In the genomic region with DNA sequence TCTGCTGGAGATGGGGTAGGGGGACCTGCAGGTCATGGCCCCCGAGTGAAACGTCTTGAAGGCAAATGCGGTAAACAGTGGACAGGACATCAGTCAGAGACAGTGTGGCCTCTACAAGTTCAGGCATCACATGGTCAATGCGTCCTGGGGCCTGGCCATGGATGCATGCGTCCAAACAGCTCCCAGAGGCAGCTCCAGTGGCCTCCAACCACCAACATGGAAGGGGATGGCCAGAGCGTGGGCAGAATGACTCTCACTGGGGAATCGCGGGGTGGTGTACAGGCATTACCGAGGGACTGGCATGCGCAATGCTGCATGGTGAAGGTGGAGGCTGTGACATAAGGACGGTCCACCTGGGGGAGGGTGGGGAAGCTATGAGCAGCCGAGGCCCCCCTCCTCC, we compare ENCODE assay signal across 20 cellular contexts. TPM values are rescaled to one million over a fixed set of nuclear protein-coding genes. Genes with fewer than 3 reads are reported as not detected.
DNase-seq lines count a peak whose midpoint lies in the region; ATAC-seq and TF ChIP-seq lines count a peak whose summit lies in the region.
"Had no signal": no experiment of that assay in that cellular context is flagged by ENCODE, and none has a peak within 500 bp of the region (broad histone marks: within the 10 kb centered on the region; RNA-seq: fewer than 3 reads in every experiment).

No MANE protein-coding gene starts in this region.

- H3K9ac ChIP-seq in mesendoderm (ENCODE audit: low read length): no peak overlapping the region
- H3K9ac ChIP-seq: BLaER1 treated with 17β-estradiol and CSF1 and Interleukin-3, amounts not matched to agents 10 nM and 100 nM; GM23248 had no signal

- no peak overlapping the region for H3K18ac ChIP-seq in mesendoderm (ENCODE audit: low read length)

- H3K27me3 ChIP-seq in heart right ventricle: peaks cover 0 to 7% (median 0%) of the 10 kb centered on the region in 7 donors
- peaks cover 14% of the 10 kb centered on the region for H3K27me3 ChIP-seq in lower lobe of right lung (ENCODE audit: low read depth)
- peaks cover 0 to 6% (median 0%) of the 10 kb centered on the region in 7 donors for H3K27me3 ChIP-seq in spleen (replicated peaks in 1 of 7)
- H3K27me3 ChIP-seq in mesendoderm (ENCODE audit: insufficient read depth, low read length, poor library complexity): no peaks in the 10 kb centered on the region
- H3K27me3 ChIP-seq: BLaER1 treated with 17β-estradiol and CSF1 and Interleukin-3, amounts not matched to agents 10 nM and 100 nM had no signal

- no peaks in the 10 kb centered on the region for H3K79me1 ChIP-seq in mesendoderm (ENCODE audit: low read length)

- ATAC-seq in Right ventricle myocardium inferior (no peak), heart right ventricle (no peak), lower lobe of right lung (no peak)
- ATAC-seq: GM12878 had no signal

- no peak overlapping the region for H3K56ac ChIP-seq in mesendoderm (ENCODE audit: low read length)

- H3K4me1 ChIP-seq in heart right ventricle (peaks cover 0 to 8% (median 0%) of the 10 kb centered on the region in 9 donors), lower lobe of right lung (peaks cover 17% of the 10 kb centered on the region), spleen (peaks cover 6 to 41% (median 24%) of the 10 kb centered on the region in 6 donors), mesendoderm (ENCODE audit: control insufficient read depth, low read depth, low read length) (no peaks in the 10 kb centered on the region)

- no peak overlapping the region for H4K8ac ChIP-seq in mesendoderm (ENCODE audit: low read depth, low read length)

- H3K9me3 ChIP-seq in heart right ventricle (no peaks in the 10 kb centered on the region), lower lobe of right lung (no peaks in the 10 kb centered on the region), spleen (peaks cover 0 to 3% (median 0%) of the 10 kb centered on the region in 8 donors)

- intact Hi-C loops in Right ventricle myocardium inferior (cut with DNase I): no loop called here
- intact Hi-C loops in heart right ventricle (cut with DNase I): no loop called here
- intact Hi-C loops in lower lobe of right lung (cut with DNase I): no loop called here
- intact Hi-C loops in spleen (cut with DNase I; ENCODE audit: low total_unique reads): no loop called here

- H2BK120ac ChIP-seq in mesendoderm (ENCODE audit: low read depth, low read length): no peak overlapping the region

- H3K27ac ChIP-seq in heart right ventricle (no peak overlapping the region), VCaP (peak overlapping the region; percentile 100), lower lobe of right lung (no peak overlapping the region), spleen (no peak overlapping the region), mesendoderm (ENCODE audit: low read depth, low read length) (no peak overlapping the region)
- H3K27ac ChIP-seq: BLaER1 treated with 17β-estradiol and CSF1 and Interleukin-3, amounts not matched to agents 10 nM and 100 nM; GM23248 had no signal

- H3K36me3 ChIP-seq in heart right ventricle (no peaks in the 10 kb centered on the region), lower lobe of right lung (no peaks in the 10 kb centered on the region), spleen (no peaks in the 10 kb centered on the region), mesendoderm (ENCODE audit: control insufficient read depth, insufficient read depth, low read length) (no peaks in the 10 kb centered on the region)
- H3K36me3 ChIP-seq: BLaER1 treated with 17β-estradiol and CSF1 and Interleukin-3, amounts not matched to agents 10 nM and 100 nM had no signal

- H4K5ac ChIP-seq in mesendoderm (ENCODE audit: low read length): no peak overlapping the region

- H2BK15ac ChIP-seq in mesendoderm (replicated peaks; ENCODE audit: low read depth): no peak overlapping the region

- TF ChIP-seq POLR2A in spleen (IDR thresholded peaks at IDR 0.05): no peak

- TF ChIP-seq CTCF in heart right ventricle (IDR thresholded peaks at IDR 0.05) (no peak), VCaP (conservative IDR thresholded peaks at IDR 0.05) (no peak), lower lobe of right lung (IDR thresholded peaks at IDR 0.05) (no peak), spleen (IDR thresholded peaks at IDR 0.05 in 8 of 11, conservative IDR thresholded peaks at IDR 0.05 in 3 of 11) (no peak)

- DNase-seq in Right ventricle myocardium inferior (ENCODE audit: missing footprints) (peak; percentile 62), heart right ventricle (no peak), lower lobe of right lung (peak; percentile 36), spleen (peak; percentile 69), mesendoderm (no peak), medulla oblongata (ENCODE audit: extremely low spot score) (no peak)
- DNase-seq in stimulated activated CD8-positive, alpha-beta memory T cell treated with anti-CD3 and anti-CD28 coated beads, Interleukin-4, amount 100 ng/mL, for 48 hours: no peak
- DNase-seq: DND-41, GM23248, KBM-7, MV-4-11, NCI-H1417 treated with DMSO at 0.1 percent for 48 hours, NCI-H1930, NCI-H2171, NCI-H510A, NCI-H82, SHP77 treated with DMSO at 0.1 percent for 48 hours had no signal

- H3K4ac ChIP-seq in mesendoderm (ENCODE audit: low read depth, low read length): no peak overlapping the region

- H2BK5ac ChIP-seq in mesendoderm (ENCODE audit: low read length): no peak overlapping the region

- H2AK5ac ChIP-seq in mesendoderm (ENCODE audit: low read length): no peak overlapping the region

- H3K23ac ChIP-seq in mesendoderm (ENCODE audit: low read length): no peak overlapping the region

- H3K4me2 ChIP-seq in mesendoderm (ENCODE audit: low read length): no peak overlapping the region

- no peak overlapping the region for H3K4me3 ChIP-seq in heart right ventricle
- no peak overlapping the region for H3K4me3 ChIP-seq in lower lobe of right lung
- H3K4me3 ChIP-seq in spleen: no peak overlapping the region
- no peak overlapping the region for H3K4me3 ChIP-seq in mesendoderm (ENCODE audit: low read length)
- H3K4me3 ChIP-seq: BLaER1 treated with 17β-estradiol and CSF1 and Interleukin-3, amounts not matched to agents 10 nM and 100 nM; GM12878; GM23248 had no signal

- no peaks in the 10 kb centered on the region for H3K79me2 ChIP-seq in mesendoderm (ENCODE audit: control insufficient read depth, insufficient read depth, low read length)

- 93 to 94% methylated on average over 12 of the region's 12 CpGs for WGBS in heart right ventricle, 2 donors
- WGBS in spleen, 5 donors: 91 to 96% (median 92%) methylated on average over 12 of the region's 12 CpGs
- no CpG with 5 or more reads among the region's 12 CpGs for WGBS in mesendoderm (ENCODE audit: extremely low coverage, insufficient coverage, low lambda C conversion rate)

RNA-seq across cellular contexts. Expression of a gene that starts 35.6 kb away (rescaled TPM):
- total RNA-seq in Right ventricle myocardium inferior (81.2 TPM), heart right ventricle (10 to 100 TPM; 55.9 to 73.9 (median 60.7) TPM), lower lobe of right lung (82.3 TPM), spleen (100 to 1,000 TPM; 107 to 170 (median 123) TPM)
- polyA plus RNA-seq in heart right ventricle (10 to 100 TPM; 13.1 to 29.7 TPM), spleen (10 to 100 TPM; 23.0 to 39.1 (median 38.7) TPM)
- 17.2 TPM for polyA plus RNA-seq in mesendoderm (2013, experiment 1 of 2)
- polyA plus RNA-seq in mesendoderm (2013, experiment 2 of 2): 17.2 TPM

Comparison
In these comparisons a context has a peak if more than half of its experiments do, and no peak if none do; other contexts are left out.
1. DNase-seq: peak in Right ventricle myocardium inferior (single experiment), lower lobe of right lung (single experiment) and spleen (single experiment); none in heart right ventricle (0 of 2), mesendoderm (single experiment), medulla oblongata (single experiment) and stimulated activated CD8-positive, alpha-beta memory T cell treated with anti-CD3 and anti-CD28 coated beads, Interleukin-4, amount 100 ng/mL, for 48 hours (single experiment).